ENCODE assay signal across 1 cellular context in the genomic region with DNA sequence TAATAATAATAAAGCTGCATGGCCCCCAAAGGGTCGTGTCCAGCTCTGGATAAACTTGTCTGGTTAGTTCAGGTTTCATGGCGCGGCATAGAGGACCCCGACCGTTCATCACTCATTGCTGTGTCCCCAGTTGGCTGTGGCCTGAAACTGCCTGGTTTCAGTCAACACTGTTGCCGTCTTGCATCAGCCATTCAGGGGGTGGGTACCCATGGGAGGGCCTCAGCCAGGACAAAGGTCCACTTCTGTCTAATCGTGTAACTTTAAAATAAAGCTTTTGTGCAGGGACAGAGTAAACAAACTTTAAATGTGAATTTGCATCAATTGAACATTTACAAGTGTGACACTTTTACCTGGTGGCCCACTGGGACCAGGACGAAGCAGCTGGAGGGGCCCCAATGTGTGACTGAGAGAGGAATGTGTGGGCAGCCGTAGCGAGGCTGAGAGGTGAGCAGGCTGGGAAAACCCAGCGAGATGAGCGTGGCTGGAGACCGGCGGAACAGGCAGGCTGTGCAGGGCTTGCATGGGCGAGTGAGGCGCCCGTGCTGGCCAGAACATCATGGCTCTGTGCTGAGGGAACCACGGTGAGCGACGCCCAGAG.
TF ChIP-seq lines count a peak whose summit lies in the region.

No MANE protein-coding gene starts in this region.

TF ChIP-seq in HepG2, 621 proteins besides CTCF, POLR2A, EP300 and RAD21 (continued from another document and continues in another):
- TF ChIP-seq ZNF672 (CRISPR knock-in tag; IDR thresholded peaks at IDR 0.05) (0 out of 2 replicates have a peak, but pooled peaks have one; percentile 59), ZNF3 (CRISPR knock-in tag; IDR thresholded peaks at IDR 0.05) (peak; percentile 71; the same call in 1 of the 2 replicates), ZMAT3 (CRISPR knock-in tag; conservative IDR thresholded peaks at IDR 0.05) (peak; percentile 92), SALL1 (CRISPR knock-in tag; IDR thresholded peaks at IDR 0.05) (peak; percentile 97), ZNF335 (CRISPR knock-in tag; IDR thresholded peaks at IDR 0.05) (no peak; the same call in 1 of the 2 replicates), ZNF282 (IDR thresholded peaks at IDR 0.05; ENCODE audit: partially characterized antibody) (no peak), TOPORS (CRISPR knock-in tag; IDR thresholded peaks at IDR 0.05) (peak; percentile 82; the same call in 1 of the 2 replicates), HDAC2 (CRISPR knock-in tag; IDR thresholded peaks at IDR 0.05) (peak; percentile 96), KDM5B (CRISPR knock-in tag; IDR thresholded peaks at IDR 0.05; ENCODE audit: borderline replicate concordance) (peak; percentile 82; the same call in 1 of the 2 replicates), ZNF607 (CRISPR knock-in tag; IDR thresholded peaks at IDR 0.05; ENCODE audit: borderline replicate concordance) (peak; percentile 92; the same call in 1 of the 2 replicates), DNMT3B (CRISPR knock-in tag; conservative IDR thresholded peaks at IDR 0.05) (0 out of 2 replicates have a peak, but pooled peaks have one; percentile 30), ZNF788 (CRISPR knock-in tag; IDR thresholded peaks at IDR 0.05; ENCODE audit: borderline replicate concordance) (peak; percentile 76), RBM39 (IDR thresholded peaks at IDR 0.05; ENCODE audit: low read depth, low read length, poor library complexity, severe bottlenecking) (peak; percentile 68), MIER3 (CRISPR knock-in tag; IDR thresholded peaks at IDR 0.05; ENCODE audit: borderline replicate concordance) (peak; percentile 55; the same call in 1 of the 2 replicates), ZNF160 (CRISPR knock-in tag; IDR thresholded peaks at IDR 0.05) (peak; percentile 91), SP5 (CRISPR knock-in tag; IDR thresholded peaks at IDR 0.05; ENCODE audit: borderline replicate concordance, low read depth) (peak; percentile 87), ZNF33B (CRISPR knock-in tag; IDR thresholded peaks at IDR 0.05) (no peak), ZNF235 (CRISPR knock-in tag; IDR thresholded peaks at IDR 0.05; ENCODE audit: borderline replicate concordance) (no peak), GPN1 (CRISPR knock-in tag; IDR thresholded peaks at IDR 0.05; ENCODE audit: borderline replicate concordance) (0 out of 2 replicates have a peak, but pooled peaks have one; percentile 36), ZNF619 (CRISPR knock-in tag; IDR thresholded peaks at IDR 0.05) (peak; percentile 67), NR2F1 (CRISPR knock-in tag; IDR thresholded peaks at IDR 0.05) (peak in 1 of 2 experiments; percentile 56; a peak in 3 of 4 replicates), FOXK2 (IDR thresholded peaks at IDR 0.05) (no peak), PITX1 (CRISPR knock-in tag; IDR thresholded peaks at IDR 0.05) (peak; percentile 92), IRX3 (CRISPR knock-in tag; IDR thresholded peaks at IDR 0.05; ENCODE audit: borderline replicate concordance, low read depth) (peak; percentile 80; the same call in 1 of the 2 replicates), CHCHD3 (CRISPR knock-in tag; IDR thresholded peaks at IDR 0.05) (no peak), HDAC6 (IDR thresholded peaks at IDR 0.05; ENCODE audit: low read depth, low read length) (no peak), SMAD3 (CRISPR knock-in tag; IDR thresholded peaks at IDR 0.05) (peak; percentile 96), ZNF839 (CRISPR knock-in tag; IDR thresholded peaks at IDR 0.05; ENCODE audit: borderline replicate concordance) (no peak), SIN3A (IDR thresholded peaks at IDR 0.05; ENCODE audit: borderline replicate concordance, low read depth, low read length) (no peak), SRY (CRISPR knock-in tag; IDR thresholded peaks at IDR 0.05) (no peak), ZBTB7B (CRISPR knock-in tag; IDR thresholded peaks at IDR 0.05) (peak; percentile 89), ZNF878 (CRISPR knock-in tag; IDR thresholded peaks at IDR 0.05) (peak; percentile 92), IRF2 (CRISPR knock-in tag; IDR thresholded peaks at IDR 0.05) (peak; percentile 73), EED (CRISPR knock-in tag; IDR thresholded peaks at IDR 0.05) (0 out of 2 replicates have a peak, but pooled peaks have one; percentile 34)
- TF ChIP-seq, protein P1, sequence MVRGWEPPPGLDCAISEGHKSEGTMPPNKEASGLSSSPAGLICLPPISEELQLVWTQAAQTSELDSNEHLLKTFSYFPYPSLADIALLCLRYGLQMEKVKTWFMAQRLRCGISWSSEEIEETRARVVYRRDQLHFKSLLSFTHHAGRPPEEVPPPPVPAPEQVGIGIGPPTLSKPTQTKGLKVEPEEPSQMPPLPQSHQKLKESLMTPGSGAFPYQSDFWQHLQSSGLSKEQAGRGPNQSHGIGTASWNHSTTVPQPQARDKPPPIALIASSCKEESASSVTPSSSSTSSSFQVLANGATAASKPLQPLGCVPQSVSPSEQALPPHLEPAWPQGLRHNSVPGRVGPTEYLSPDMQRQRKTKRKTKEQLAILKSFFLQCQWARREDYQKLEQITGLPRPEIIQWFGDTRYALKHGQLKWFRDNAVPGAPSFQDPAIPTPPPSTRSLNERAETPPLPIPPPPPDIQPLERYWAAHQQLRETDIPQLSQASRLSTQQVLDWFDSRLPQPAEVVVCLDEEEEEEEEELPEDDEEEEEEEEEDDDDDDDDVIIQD (CRISPR knock-in tag; IDR thresholded peaks at IDR 0.05; ENCODE audit: low read depth), result peak; percentile 70
- TF ChIP-seq, protein P2, sequence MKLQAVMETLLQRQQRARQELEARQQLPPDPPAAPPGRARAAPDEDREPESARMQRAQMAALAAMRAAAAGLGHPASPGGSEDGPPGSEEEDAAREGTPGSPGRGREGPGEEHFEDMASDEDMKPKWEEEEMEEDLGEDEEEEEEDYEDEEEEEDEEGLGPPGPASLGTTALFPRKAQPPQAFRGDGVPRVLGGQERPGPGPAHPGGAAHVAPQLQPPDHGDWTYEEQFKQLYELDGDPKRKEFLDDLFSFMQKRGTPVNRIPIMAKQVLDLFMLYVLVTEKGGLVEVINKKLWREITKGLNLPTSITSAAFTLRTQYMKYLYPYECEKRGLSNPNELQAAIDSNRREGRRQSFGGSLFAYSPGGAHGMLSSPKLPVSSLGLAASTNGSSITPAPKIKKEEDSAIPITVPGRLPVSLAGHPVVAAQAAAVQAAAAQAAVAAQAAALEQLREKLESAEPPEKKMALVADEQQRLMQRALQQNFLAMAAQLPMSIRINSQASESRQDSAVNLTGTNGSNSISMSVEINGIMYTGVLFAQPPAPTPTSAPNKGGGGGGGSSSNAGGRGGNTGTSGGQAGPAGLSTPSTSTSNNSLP (IDR thresholded peaks at IDR 0.05; ENCODE audit: low read depth, low read length), result peak; percentile 73; the same call in 1 of the 2 replicates
- TF ChIP-seq, protein P3, sequence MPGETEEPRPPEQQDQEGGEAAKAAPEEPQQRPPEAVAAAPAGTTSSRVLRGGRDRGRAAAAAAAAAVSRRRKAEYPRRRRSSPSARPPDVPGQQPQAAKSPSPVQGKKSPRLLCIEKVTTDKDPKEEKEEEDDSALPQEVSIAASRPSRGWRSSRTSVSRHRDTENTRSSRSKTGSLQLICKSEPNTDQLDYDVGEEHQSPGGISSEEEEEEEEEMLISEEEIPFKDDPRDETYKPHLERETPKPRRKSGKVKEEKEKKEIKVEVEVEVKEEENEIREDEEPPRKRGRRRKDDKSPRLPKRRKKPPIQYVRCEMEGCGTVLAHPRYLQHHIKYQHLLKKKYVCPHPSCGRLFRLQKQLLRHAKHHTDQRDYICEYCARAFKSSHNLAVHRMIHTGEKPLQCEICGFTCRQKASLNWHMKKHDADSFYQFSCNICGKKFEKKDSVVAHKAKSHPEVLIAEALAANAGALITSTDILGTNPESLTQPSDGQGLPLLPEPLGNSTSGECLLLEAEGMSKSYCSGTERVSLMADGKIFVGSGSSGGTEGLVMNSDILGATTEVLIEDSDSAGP (CRISPR knock-in tag; IDR thresholded peaks at IDR 0.05; ENCODE audit: borderline replicate concordance), result peak; percentile 87; the same call in 1 of the 2 replicates
- TF ChIP-seq, protein P4, sequence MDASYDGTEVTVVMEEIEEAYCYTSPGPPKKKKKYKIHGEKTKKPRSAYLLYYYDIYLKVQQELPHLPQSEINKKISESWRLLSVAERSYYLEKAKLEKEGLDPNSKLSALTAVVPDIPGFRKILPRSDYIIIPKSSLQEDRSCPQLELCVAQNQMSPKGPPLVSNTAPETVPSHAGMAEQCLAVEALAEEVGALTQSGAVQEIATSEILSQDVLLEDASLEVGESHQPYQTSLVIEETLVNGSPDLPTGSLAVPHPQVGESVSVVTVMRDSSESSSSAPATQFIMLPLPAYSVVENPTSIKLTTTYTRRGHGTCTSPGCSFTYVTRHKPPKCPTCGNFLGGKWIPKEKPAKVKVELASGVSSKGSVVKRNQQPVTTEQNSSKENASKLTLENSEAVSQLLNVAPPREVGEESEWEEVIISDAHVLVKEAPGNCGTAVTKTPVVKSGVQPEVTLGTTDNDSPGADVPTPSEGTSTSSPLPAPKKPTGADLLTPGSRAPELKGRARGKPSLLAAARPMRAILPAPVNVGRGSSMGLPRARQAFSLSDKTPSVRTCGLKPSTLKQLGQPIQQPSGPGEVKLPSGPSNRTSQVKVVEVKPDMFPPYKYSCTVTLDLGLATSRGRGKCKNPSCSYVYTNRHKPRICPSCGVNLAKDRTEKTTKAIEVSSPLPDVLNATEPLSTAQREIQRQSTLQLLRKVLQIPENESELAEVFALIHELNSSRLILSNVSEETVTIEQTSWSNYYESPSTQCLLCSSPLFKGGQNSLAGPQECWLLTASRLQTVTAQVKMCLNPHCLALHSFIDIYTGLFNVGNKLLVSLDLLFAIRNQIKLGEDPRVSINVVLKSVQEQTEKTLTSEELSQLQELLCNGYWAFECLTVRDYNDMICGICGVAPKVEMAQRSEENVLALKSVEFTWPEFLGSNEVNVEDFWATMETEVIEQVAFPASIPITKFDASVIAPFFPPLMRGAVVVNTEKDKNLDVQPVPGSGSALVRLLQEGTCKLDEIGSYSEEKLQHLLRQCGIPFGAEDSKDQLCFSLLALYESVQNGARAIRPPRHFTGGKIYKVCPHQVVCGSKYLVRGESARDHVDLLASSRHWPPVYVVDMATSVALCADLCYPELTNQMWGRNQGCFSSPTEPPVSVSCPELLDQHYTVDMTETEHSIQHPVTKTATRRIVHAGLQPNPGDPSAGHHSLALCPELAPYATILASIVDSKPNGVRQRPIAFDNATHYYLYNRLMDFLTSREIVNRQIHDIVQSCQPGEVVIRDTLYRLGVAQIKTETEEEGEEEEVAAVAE (CRISPR knock-in tag; IDR thresholded peaks at IDR 0.05; ENCODE audit: borderline replicate concordance), result peak; percentile 40; the same call in 1 of the 2 replicates
- TF ChIP-seq, protein P5, sequence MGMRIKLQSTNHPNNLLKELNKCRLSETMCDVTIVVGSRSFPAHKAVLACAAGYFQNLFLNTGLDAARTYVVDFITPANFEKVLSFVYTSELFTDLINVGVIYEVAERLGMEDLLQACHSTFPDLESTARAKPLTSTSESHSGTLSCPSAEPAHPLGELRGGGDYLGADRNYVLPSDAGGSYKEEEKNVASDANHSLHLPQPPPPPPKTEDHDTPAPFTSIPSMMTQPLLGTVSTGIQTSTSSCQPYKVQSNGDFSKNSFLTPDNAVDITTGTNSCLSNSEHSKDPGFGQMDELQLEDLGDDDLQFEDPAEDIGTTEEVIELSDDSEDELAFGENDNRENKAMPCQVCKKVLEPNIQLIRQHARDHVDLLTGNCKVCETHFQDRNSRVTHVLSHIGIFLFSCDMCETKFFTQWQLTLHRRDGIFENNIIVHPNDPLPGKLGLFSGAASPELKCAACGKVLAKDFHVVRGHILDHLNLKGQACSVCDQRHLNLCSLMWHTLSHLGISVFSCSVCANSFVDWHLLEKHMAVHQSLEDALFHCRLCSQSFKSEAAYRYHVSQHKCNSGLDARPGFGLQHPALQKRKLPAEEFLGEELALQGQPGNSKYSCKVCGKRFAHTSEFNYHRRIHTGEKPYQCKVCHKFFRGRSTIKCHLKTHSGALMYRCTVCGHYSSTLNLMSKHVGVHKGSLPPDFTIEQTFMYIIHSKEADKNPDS (CRISPR knock-in tag; IDR thresholded peaks at IDR 0.05), result no peak
- TF ChIP-seq, protein P6, sequence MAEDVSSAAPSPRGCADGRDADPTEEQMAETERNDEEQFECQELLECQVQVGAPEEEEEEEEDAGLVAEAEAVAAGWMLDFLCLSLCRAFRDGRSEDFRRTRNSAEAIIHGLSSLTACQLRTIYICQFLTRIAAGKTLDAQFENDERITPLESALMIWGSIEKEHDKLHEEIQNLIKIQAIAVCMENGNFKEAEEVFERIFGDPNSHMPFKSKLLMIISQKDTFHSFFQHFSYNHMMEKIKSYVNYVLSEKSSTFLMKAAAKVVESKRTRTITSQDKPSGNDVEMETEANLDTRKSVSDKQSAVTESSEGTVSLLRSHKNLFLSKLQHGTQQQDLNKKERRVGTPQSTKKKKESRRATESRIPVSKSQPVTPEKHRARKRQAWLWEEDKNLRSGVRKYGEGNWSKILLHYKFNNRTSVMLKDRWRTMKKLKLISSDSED (CRISPR knock-in tag; IDR thresholded peaks at IDR 0.05), result no peak
- TF ChIP-seq, protein P7, sequence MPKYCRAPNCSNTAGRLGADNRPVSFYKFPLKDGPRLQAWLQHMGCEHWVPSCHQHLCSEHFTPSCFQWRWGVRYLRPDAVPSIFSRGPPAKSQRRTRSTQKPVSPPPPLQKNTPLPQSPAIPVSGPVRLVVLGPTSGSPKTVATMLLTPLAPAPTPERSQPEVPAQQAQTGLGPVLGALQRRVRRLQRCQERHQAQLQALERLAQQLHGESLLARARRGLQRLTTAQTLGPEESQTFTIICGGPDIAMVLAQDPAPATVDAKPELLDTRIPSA (CRISPR knock-in tag; IDR thresholded peaks at IDR 0.05; ENCODE audit: borderline replicate concordance), result peak; percentile 87; the same call in 1 of the 2 replicates
- TF ChIP-seq, protein P8, sequence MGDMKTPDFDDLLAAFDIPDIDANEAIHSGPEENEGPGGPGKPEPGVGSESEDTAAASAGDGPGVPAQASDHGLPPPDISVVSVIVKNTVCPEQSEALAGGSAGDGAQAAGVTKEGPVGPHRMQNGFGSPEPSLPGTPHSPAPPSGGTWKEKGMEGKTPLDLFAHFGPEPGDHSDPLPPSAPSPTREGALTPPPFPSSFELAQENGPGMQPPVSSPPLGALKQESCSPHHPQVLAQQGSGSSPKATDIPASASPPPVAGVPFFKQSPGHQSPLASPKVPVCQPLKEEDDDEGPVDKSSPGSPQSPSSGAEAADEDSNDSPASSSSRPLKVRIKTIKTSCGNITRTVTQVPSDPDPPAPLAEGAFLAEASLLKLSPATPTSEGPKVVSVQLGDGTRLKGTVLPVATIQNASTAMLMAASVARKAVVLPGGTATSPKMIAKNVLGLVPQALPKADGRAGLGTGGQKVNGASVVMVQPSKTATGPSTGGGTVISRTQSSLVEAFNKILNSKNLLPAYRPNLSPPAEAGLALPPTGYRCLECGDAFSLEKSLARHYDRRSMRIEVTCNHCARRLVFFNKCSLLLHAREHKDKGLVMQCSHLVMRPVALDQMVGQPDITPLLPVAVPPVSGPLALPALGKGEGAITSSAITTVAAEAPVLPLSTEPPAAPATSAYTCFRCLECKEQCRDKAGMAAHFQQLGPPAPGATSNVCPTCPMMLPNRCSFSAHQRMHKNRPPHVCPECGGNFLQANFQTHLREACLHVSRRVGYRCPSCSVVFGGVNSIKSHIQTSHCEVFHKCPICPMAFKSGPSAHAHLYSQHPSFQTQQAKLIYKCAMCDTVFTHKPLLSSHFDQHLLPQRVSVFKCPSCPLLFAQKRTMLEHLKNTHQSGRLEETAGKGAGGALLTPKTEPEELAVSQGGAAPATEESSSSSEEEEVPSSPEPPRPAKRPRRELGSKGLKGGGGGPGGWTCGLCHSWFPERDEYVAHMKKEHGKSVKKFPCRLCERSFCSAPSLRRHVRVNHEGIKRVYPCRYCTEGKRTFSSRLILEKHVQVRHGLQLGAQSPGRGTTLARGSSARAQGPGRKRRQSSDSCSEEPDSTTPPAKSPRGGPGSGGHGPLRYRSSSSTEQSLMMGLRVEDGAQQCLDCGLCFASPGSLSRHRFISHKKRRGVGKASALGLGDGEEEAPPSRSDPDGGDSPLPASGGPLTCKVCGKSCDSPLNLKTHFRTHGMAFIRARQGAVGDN (CRISPR knock-in tag; IDR thresholded peaks at IDR 0.05), result peak; percentile 100
